In the genomic region with DNA sequence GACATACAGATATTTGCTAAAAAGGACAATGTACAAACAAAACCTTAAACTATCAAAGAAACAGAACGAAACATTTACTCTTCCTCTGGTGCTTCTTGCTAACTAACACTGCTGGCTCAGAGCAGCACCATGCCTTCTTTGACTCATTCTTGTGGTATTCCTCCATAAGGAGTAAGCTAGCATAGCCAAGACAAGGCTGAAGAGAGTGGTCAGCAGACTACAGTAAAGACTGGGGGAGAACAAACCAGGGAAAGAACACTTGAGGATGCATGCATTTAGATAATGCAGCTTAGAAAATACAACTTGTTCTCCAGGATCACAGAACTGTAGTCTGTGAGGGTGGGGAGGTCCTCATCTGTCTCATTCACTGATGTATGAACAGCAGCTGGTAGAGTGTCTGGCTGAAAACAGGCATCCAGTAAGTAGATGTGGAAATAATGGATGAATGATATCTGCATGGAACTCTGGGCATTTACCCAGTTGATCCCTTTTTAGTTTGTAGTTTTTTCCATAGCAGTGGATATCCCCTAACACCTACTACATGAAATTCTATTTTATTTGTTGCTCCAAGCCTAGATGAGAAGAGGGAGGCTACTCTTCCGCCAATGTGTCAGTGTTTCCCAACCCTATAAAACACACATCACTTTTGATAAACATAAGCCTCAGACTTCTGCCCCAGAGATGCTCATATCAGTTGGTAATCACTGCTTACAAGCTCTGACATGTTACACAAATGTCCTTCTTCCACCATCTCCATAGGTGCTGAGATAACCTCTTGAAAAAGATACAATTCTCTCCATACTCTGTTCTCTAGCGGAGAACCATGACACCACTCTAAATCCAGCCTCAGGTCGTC, we compare ENCODE assay signal across 15 cellular contexts. TPM values are rescaled to one million over a fixed set of nuclear protein-coding genes. Genes with fewer than 3 reads are reported as not detected.
DNase-seq lines count a peak whose midpoint lies in the region; ATAC-seq and TF ChIP-seq lines count a peak whose summit lies in the region.
"Had no signal": no experiment of that assay in that cellular context is flagged by ENCODE, and none has a peak within 500 bp of the region (broad histone marks: within the 10 kb centered on the region; RNA-seq: fewer than 3 reads in every experiment).

No MANE protein-coding gene starts in this region.

- peaks cover 74% of the 10 kb centered on the region for H3K36me3 Mint-ChIP-seq in activated CD4-positive, alpha-beta T cell treated with anti-CD3 and anti-CD28 coated beads, Interleukin-2, amount 10 ng/mL, durations not matched to agents 24 days and 14 days (ENCODE audit: low read depth)
- H3K36me3 Mint-ChIP-seq in activated CD4-positive, alpha-beta T cell treated with anti-CD3 and anti-CD28 coated beads, Interleukin-2, amount 10 ng/mL, durations not matched to agents 7 days and 5 days (ENCODE audit: low read depth): peaks cover 76% of the 10 kb centered on the region

- TF ChIP-seq CTCF in astrocyte of the cerebellum (IDR thresholded peaks at IDR 0.05; ENCODE audit: low read depth, low read length, missing control alignments): no peak

- H3K27me3 Mint-ChIP-seq in activated CD4-positive, alpha-beta T cell treated with anti-CD3 and anti-CD28 coated beads, Interleukin-2, amount 10 ng/mL, durations not matched to agents 24 days and 14 days: no peaks in the 10 kb centered on the region
- H3K27me3 Mint-ChIP-seq in activated CD4-positive, alpha-beta T cell treated with anti-CD3 and anti-CD28 coated beads, Interleukin-2, amount 10 ng/mL, durations not matched to agents 7 days and 5 days: no peaks in the 10 kb centered on the region
- H3K27me3 Mint-ChIP-seq: activated naive CD8-positive, alpha-beta T cell had no signal

- no peak overlapping the region for H3K4me3 ChIP-seq in astrocyte of the cerebellum (ENCODE audit: low read depth, low read length)
- H3K4me3 ChIP-seq: uterus had no signal

- ATAC-seq in GM19397 (IDR thresholded peaks at IDR 0.05; ENCODE audit: unreplicated experiment) (no peak), GM18517 (IDR thresholded peaks at IDR 0.05; ENCODE audit: unreplicated experiment) (no peak)
- ATAC-seq: sciatic nerve had no signal

- intact Hi-C loops in activated CD4-positive, alpha-beta T cell treated with anti-CD3 and anti-CD28 coated beads, Interleukin-2, amount 10 ng/mL, durations not matched to agents 24 days and 14 days (cut with micrococcal nuclease): no loop called here

- no peak for DNase-seq in activated CD4-positive, alpha-beta T cell treated with anti-CD3 and anti-CD28 coated beads, Interleukin-2, amount 10 ng/mL, durations not matched to agents 24 days and 14 days
- DNase-seq in activated CD4-positive, alpha-beta T cell treated with anti-CD3 and anti-CD28 coated beads, Interleukin-2, amount 10 ng/mL, durations not matched to agents 7 days and 5 days: no peak
- DNase-seq in astrocyte of the cerebellum (ENCODE audit: low read depth): peak; percentile 64
- DNase-seq in glomerular visceral epithelial cell (ENCODE audit: extremely low spot score): peak; percentile 45
- peak; percentile 24 for DNase-seq in smooth muscle cell of the brain vasculature (ENCODE audit: low read depth, low spot score)
- DNase-seq in SKM-1 treated with dmso at 0.1 percent for 144 hours (lab: John Stamatoyannopoulos, UW; ENCODE audit: unreplicated experiment): no peak
- DNase-seq: 8988T, DMS79 treated with DMSO at 0.1 percent for 48 hours, Kasumi-1, NCI-H345, uterus had no signal

- H3K4me1 Mint-ChIP-seq in activated CD4-positive, alpha-beta T cell treated with anti-CD3 and anti-CD28 coated beads, Interleukin-2, amount 10 ng/mL, durations not matched to agents 24 days and 14 days: peaks cover 18% of the 10 kb centered on the region
- peaks cover 12% of the 10 kb centered on the region for H3K4me1 Mint-ChIP-seq in activated CD4-positive, alpha-beta T cell treated with anti-CD3 and anti-CD28 coated beads, Interleukin-2, amount 10 ng/mL, durations not matched to agents 7 days and 5 days

- peak overlapping the region; percentile 2 for H3K27ac Mint-ChIP-seq in activated CD4-positive, alpha-beta T cell treated with anti-CD3 and anti-CD28 coated beads, Interleukin-2, amount 10 ng/mL, durations not matched to agents 24 days and 14 days
- no peak overlapping the region for H3K27ac Mint-ChIP-seq in activated CD4-positive, alpha-beta T cell treated with anti-CD3 and anti-CD28 coated beads, Interleukin-2, amount 10 ng/mL, durations not matched to agents 7 days and 5 days
- H3K27ac Mint-ChIP-seq: activated naive CD8-positive, alpha-beta T cell had no signal

- in situ Hi-C loops in astrocyte of the cerebellum (cut with HindIII; ENCODE audit: low sequenced_read_pairs): no loop called here

- POLR2A ChIA-PET in activated CD4-positive, alpha-beta T cell treated with anti-CD3 and anti-CD28 coated beads, Interleukin-2, amount 10 ng/mL, durations not matched to agents 7 days and 5 days (lab: Charles Lee): no interaction called here

- no peaks in the 10 kb centered on the region for H3K9me3 Mint-ChIP-seq in activated CD4-positive, alpha-beta T cell treated with anti-CD3 and anti-CD28 coated beads, Interleukin-2, amount 10 ng/mL, durations not matched to agents 24 days and 14 days
- peaks cover 3% of the 10 kb centered on the region for H3K9me3 Mint-ChIP-seq in activated CD4-positive, alpha-beta T cell treated with anti-CD3 and anti-CD28 coated beads, Interleukin-2, amount 10 ng/mL, durations not matched to agents 7 days and 5 days

- CTCF ChIA-PET in activated CD4-positive, alpha-beta T cell treated with anti-CD3 and anti-CD28 coated beads, Interleukin-2, amount 10 ng/mL, durations not matched to agents 7 days and 5 days (lab: Charles Lee): no interaction called here

- no peak overlapping the region for H3K4me3 Mint-ChIP-seq in activated CD4-positive, alpha-beta T cell treated with anti-CD3 and anti-CD28 coated beads, Interleukin-2, amount 10 ng/mL, durations not matched to agents 24 days and 14 days
- H3K4me3 Mint-ChIP-seq in activated CD4-positive, alpha-beta T cell treated with anti-CD3 and anti-CD28 coated beads, Interleukin-2, amount 10 ng/mL, durations not matched to agents 7 days and 5 days: no peak overlapping the region
- H3K4me3 Mint-ChIP-seq: activated naive CD8-positive, alpha-beta T cell had no signal

RNA-seq across cellular contexts. Expression of gene SNX19, which starts 7.3 kb away (rescaled TPM):
- total RNA-seq in activated CD4-positive, alpha-beta T cell treated with anti-CD3 and anti-CD28 coated beads, Interleukin-2, amount 10 ng/mL, durations not matched to agents 24 days and 14 days: 48.7 and 52.9 TPM in 2 replicates
- total RNA-seq in activated CD4-positive, alpha-beta T cell treated with anti-CD3 and anti-CD28 coated beads, Interleukin-2, amount 10 ng/mL, durations not matched to agents 7 days and 5 days: 10 to 100 TPM; 41.7 to 43.7 TPM

Comparison
In these comparisons a context has a peak if more than half of its experiments do, and no peak if none do; other contexts are left out.
1. DNase-seq: peak in astrocyte of the cerebellum (single experiment), glomerular visceral epithelial cell (single experiment) and smooth muscle cell of the brain vasculature (single experiment); none in activated CD4-positive, alpha-beta T cell treated with anti-CD3 and anti-CD28 coated beads, Interleukin-2, amount 10 ng/mL, durations not matched to agents 24 days and 14 days (single experiment), activated CD4-positive, alpha-beta T cell treated with anti-CD3 and anti-CD28 coated beads, Interleukin-2, amount 10 ng/mL, durations not matched to agents 7 days and 5 days (single experiment) and SKM-1 treated with dmso at 0.1 percent for 144 hours (single experiment).